ENCODE assay signal across 19 cellular contexts in the genomic region with DNA sequence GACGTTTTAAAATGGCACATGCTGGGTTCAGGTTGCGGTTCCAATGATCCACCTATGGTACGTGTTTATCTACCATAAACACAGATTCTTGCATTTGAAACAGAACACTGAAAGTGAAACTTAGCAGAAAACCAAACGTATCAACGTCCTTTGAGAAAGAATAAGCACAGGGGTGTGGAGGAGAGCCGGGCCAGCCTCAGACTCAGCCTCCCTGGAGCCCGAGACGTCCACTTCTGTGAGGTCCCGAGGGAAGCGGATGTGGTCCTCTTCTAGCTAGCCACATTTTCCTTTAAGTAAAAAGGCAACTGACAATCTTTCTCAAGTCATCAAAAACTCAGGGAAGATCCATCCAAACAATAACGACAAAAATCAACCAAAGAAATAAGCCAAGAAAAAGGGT.
"Had no signal": no experiment of that assay in that cellular context is flagged by ENCODE, and none has a peak within 500 bp of the region (broad histone marks: within the 10 kb centered on the region; RNA-seq: fewer than 3 reads in every experiment).

No MANE protein-coding gene starts in this region.

- DNase-seq: Kasumi-1, MV-4-11, NCI-H1048, NCI-H1105, NCI-H1417 treated with DMSO at 0.1 percent for 48 hours, NCI-H146, NCI-H1694 treated with DMSO at 0.1 percent for 48 hours, NCI-H1930, NCI-H2081, NCI-H2107, NCI-H2227 treated with DMSO at 0.1 percent for 48 hours, NCI-H524, NCI-H526 treated with DMSO at 0.1 percent for 48 hours, NCI-H748 treated with DMSO at 0.1 percent for 48 hours, PC-3, SIG-M5 had no signal

- H3K4me3 ChIP-seq: K562 had no signal

- H3K27ac ChIP-seq: HL-60, KMS-11 had no signal

- H3K9ac ChIP-seq: KMS-11 had no signal

- H3K4me2 ChIP-seq: KMS-11 had no signal
